ENCODE assay signal across 8 cellular contexts in the genomic region with DNA sequence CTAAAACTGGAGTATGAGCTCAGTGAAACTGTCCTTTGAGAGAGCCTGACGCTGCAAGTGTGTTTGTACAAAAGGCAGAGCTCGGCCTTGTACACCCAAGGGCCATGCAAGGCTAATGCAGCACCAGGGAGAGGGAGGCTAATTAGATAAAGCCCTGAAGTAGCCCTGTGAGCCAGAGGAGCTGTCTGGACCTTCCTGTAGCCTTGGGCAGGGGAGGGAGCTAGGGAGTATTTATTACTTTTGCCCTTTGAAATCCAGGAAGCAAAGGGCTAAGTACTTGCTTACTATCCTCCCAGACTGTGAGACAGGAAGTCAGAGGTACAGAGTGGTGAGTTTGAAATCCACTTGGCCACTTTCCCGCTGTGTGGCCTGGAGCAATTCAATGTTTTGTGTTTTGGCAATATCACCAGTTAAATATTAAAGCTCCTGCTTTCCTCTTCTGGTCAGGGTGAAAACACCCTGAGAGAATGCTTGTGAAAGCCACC. TPM values are rescaled to one million over a fixed set of nuclear protein-coding genes. Genes with fewer than 3 reads are reported as not detected.
DNase-seq lines count a peak whose midpoint lies in the region; ATAC-seq and TF ChIP-seq lines count a peak whose summit lies in the region.

No MANE protein-coding gene starts in this region.

- no peaks in the 10 kb centered on the region for H3K9me3 Mint-ChIP-seq in dendritic cell treated with granulocyte-macrophage colony-stimulating factor and Interleukin-4, amounts not matched to agents 40 ng/mL and 50 ng/mL, for 4 days
- H3K9me3 Mint-ChIP-seq in memory B cell (no peaks in the 10 kb centered on the region), glutamatergic neuron (ENCODE audit: unreplicated experiment) (peaks cover 1% of the 10 kb centered on the region)

- ATAC-seq in GM19023 (IDR thresholded peaks at IDR 0.05; ENCODE audit: unreplicated experiment) (peak; percentile 67), HG03108 (IDR thresholded peaks at IDR 0.05; ENCODE audit: unreplicated experiment) (peak; percentile 44), RWPE2 (ENCODE audit: low read depth) (peak; percentile 63), memory B cell (ENCODE audit: low read depth) (no peak)

- H3K27me3 ChIP-seq in BJ (ENCODE audit: control insufficient read depth, insufficient read depth, low read length) (no peaks in the 10 kb centered on the region), RWPE2 (ENCODE audit: insufficient read depth, poor library complexity, severe bottlenecking) (no peaks in the 10 kb centered on the region)

- H3K36me3 ChIP-seq in BJ (ENCODE audit: control insufficient read depth, insufficient read depth, low read length) (no peaks in the 10 kb centered on the region), RWPE2 (ENCODE audit: low read depth) (no peaks in the 10 kb centered on the region)

- H3K27ac ChIP-seq in RWPE2 (ENCODE audit: poor library complexity, severe bottlenecking) = peak overlapping the region; percentile 98

- CTCF ChIA-PET in BJ (lab: Yijun Ruan, JAX) = interaction anchor here (0.7 to 3.0 kb wide), 5 partner anchors 8 to 230 kb away, joined by 3 to 18 read pairs (median 3); partner anchors contain the start of gene LDHA

- intact Hi-C loops in dendritic cell treated with granulocyte-macrophage colony-stimulating factor and Interleukin-4, amounts not matched to agents 40 ng/mL and 50 ng/mL, for 4 days (cut with micrococcal nuclease) = no loop called here

- H3K4me1 ChIP-seq in RWPE2 (ENCODE audit: insufficient read depth, poor library complexity, severe bottlenecking) = peaks cover 19% of the 10 kb centered on the region

- DNase-seq in BJ (ENCODE audit: low read depth) (peak; percentile 96), RWPE2 (ENCODE audit: low spot score) (no peak), memory B cell (ENCODE audit: low spot score in 2 of 2) (no peak), ureter (ENCODE audit: low spot score) (peak; percentile 77), glutamatergic neuron (no peak)

- peaks cover 24% of the 10 kb centered on the region for H3K4me1 Mint-ChIP-seq in dendritic cell treated with granulocyte-macrophage colony-stimulating factor and Interleukin-4, amounts not matched to agents 40 ng/mL and 50 ng/mL, for 4 days (ENCODE audit: low read depth)
- H3K4me1 Mint-ChIP-seq in memory B cell = peaks cover 12% of the 10 kb centered on the region
- peaks cover 9% of the 10 kb centered on the region for H3K4me1 Mint-ChIP-seq in glutamatergic neuron (ENCODE audit: low read depth, unreplicated experiment)

- no peaks in the 10 kb centered on the region for H3K9me3 ChIP-seq in RWPE2 (ENCODE audit: severe bottlenecking)

- no peaks in the 10 kb centered on the region for H3K36me3 Mint-ChIP-seq in dendritic cell treated with granulocyte-macrophage colony-stimulating factor and Interleukin-4, amounts not matched to agents 40 ng/mL and 50 ng/mL, for 4 days (ENCODE audit: low read depth)
- H3K36me3 Mint-ChIP-seq in memory B cell (no peaks in the 10 kb centered on the region), glutamatergic neuron (ENCODE audit: unreplicated experiment) (no peaks in the 10 kb centered on the region)

- H3K27ac Mint-ChIP-seq in dendritic cell treated with granulocyte-macrophage colony-stimulating factor and Interleukin-4, amounts not matched to agents 40 ng/mL and 50 ng/mL, for 4 days = peak overlapping the region; percentile 97
- H3K27ac Mint-ChIP-seq in memory B cell (peak overlapping the region; percentile 72), glutamatergic neuron (ENCODE audit: unreplicated experiment) (no peak overlapping the region)

- H3K27me3 Mint-ChIP-seq in dendritic cell treated with granulocyte-macrophage colony-stimulating factor and Interleukin-4, amounts not matched to agents 40 ng/mL and 50 ng/mL, for 4 days = no peaks in the 10 kb centered on the region
- H3K27me3 Mint-ChIP-seq in memory B cell (no peaks in the 10 kb centered on the region), glutamatergic neuron (ENCODE audit: unreplicated experiment) (no peaks in the 10 kb centered on the region)

- no peak overlapping the region for H3K4me3 ChIP-seq in BJ (ENCODE audit: low read depth, low read length)
- H3K4me3 ChIP-seq in RWPE2 (ENCODE audit: severe bottlenecking) = no peak overlapping the region

- POLR2A ChIA-PET in BJ (lab: Charles Lee) = interaction anchor here (0.8 to 2.7 kb wide), 3 partner anchors 11 to 71 kb away, joined by 4 to 63 read pairs (median 12); partner anchors contain the start of gene LDHA

- no peak overlapping the region for H3K4me3 Mint-ChIP-seq in dendritic cell treated with granulocyte-macrophage colony-stimulating factor and Interleukin-4, amounts not matched to agents 40 ng/mL and 50 ng/mL, for 4 days
- no peak overlapping the region for H3K4me3 Mint-ChIP-seq in memory B cell
- H3K4me3 Mint-ChIP-seq in glutamatergic neuron (ENCODE audit: unreplicated experiment) = no peak overlapping the region

- TF ChIP-seq CTCF in BJ (IDR thresholded peaks at IDR 0.05; ENCODE audit: insufficient read depth, low read depth, low read length) (no peak), RWPE2 (IDR thresholded peaks at IDR 0.05; ENCODE audit: poor library complexity, severe bottlenecking) (peak; percentile 6), glutamatergic neuron (IDR thresholded peaks at IDR 0.05; ENCODE audit: partially characterized antibody, unreplicated experiment) (no peak)

RNA-seq across cellular contexts. Expression of gene LDHA, which starts 10.2 kb away (rescaled TPM):
- polyA plus RNA-seq in BJ (2011; rRNA removed) = 946 and 2,237 TPM in 2 replicates
- polyA minus RNA-seq in BJ (2011; rRNA and poly(A)+ RNA removed) = 914 and 1,006 TPM in 2 replicates
- total RNA-seq in ureter = 304 TPM
- total RNA-seq in glutamatergic neuron (ENCODE audit: unreplicated experiment) = 112 TPM

RNA-seq across cellular contexts. Expression of gene LDHC, which starts 27.9 kb away (rescaled TPM):
- 0.10 TPM in 1 of 2 replicates, not detected in the other for polyA plus RNA-seq in BJ (2011; rRNA removed)
- not detected in 2 replicates for polyA minus RNA-seq in BJ (2011; rRNA and poly(A)+ RNA removed)
- total RNA-seq in ureter (not detected), glutamatergic neuron (ENCODE audit: unreplicated experiment) (not detected)

Comparison
In these comparisons a context has a peak if more than half of its experiments do, and no peak if none do; other contexts are left out.
1. DNase-seq: peak in BJ (single experiment) and ureter (single experiment); none in RWPE2 (single experiment), memory B cell (0 of 2) and glutamatergic neuron (single experiment).